ENCODE assay signal across 13 cellular contexts in genomic region chr6:150928882-150929281, GRCh38.
DNase-seq lines count a peak whose midpoint lies in the region; ATAC-seq and TF ChIP-seq lines count a peak whose summit lies in the region.
"Had no signal": no experiment of that assay in that cellular context is flagged by ENCODE, and none has a peak within 500 bp of the region (broad histone marks: within the 10 kb centered on the region; RNA-seq: fewer than 3 reads in every experiment).

No MANE protein-coding gene starts in this region.

- ATAC-seq in esophagus mucosa (no peak), gastroesophageal sphincter (no peak)

- no peaks in the 10 kb centered on the region for H4K20me1 ChIP-seq in hepatocyte (ENCODE audit: insufficient read depth, poor library complexity, severe bottlenecking)

- no peak for TF ChIP-seq EP300 in gastroesophageal sphincter (IDR thresholded peaks at IDR 0.05)

- no peaks in the 10 kb centered on the region for H3K9me2 ChIP-seq in hepatocyte (replicated peaks; ENCODE audit: insufficient read depth)

- peaks cover 5% of the 10 kb centered on the region for H3K4me1 ChIP-seq in hepatocyte (ENCODE audit: insufficient read depth)
- H3K4me1 ChIP-seq in Peyer's patch = no peaks in the 10 kb centered on the region
- peaks cover 0 to 5% of the 10 kb centered on the region in 2 donors for H3K4me1 ChIP-seq in thyroid gland
- peaks cover 0 to 12% (median 0%) of the 10 kb centered on the region in 3 donors for H3K4me1 ChIP-seq in gastroesophageal sphincter

- H3K9me3 ChIP-seq in hepatocyte (ENCODE audit: low read depth) (no peaks in the 10 kb centered on the region), Peyer's patch (no peaks in the 10 kb centered on the region), thyroid gland (no peaks in the 10 kb centered on the region), gastroesophageal sphincter (no peaks in the 10 kb centered on the region)

- H3K27ac ChIP-seq in VCaP (peak overlapping the region; percentile 68; the same call in 1 of the 2 replicates), hepatocyte (no peak overlapping the region), Peyer's patch (no peak overlapping the region), thyroid gland (no peak overlapping the region), gastroesophageal sphincter (no peak overlapping the region)

- intact Hi-C loops in thyroid gland (cut with DNase I) = no loop called here

- DNase-seq in AG09309 (ENCODE audit: low read depth) = no peak
- DNase-seq in GM13977 (ENCODE audit: low spot score) = no peak
- no peak for DNase-seq in hepatocyte (ENCODE audit: low spot score)
- DNase-seq in Peyer's patch = no peak
- no peak for DNase-seq in thyroid gland
- DNase-seq: activated CD4-positive, alpha-beta T cell treated with anti-CD3 and anti-CD28 coated beads for 4 hours; activated naive CD4-positive, alpha-beta T cell; CD4-positive, alpha-beta T cell; NCI-H2081 treated with DMSO at 0.1 percent for 48 hours; SIG-M5 had no signal

- H3K27me3 ChIP-seq in hepatocyte (no peaks in the 10 kb centered on the region), Peyer's patch (no peaks in the 10 kb centered on the region), thyroid gland (no peaks in the 10 kb centered on the region), gastroesophageal sphincter (no peaks in the 10 kb centered on the region)

- H3K36me3 ChIP-seq in hepatocyte (replicated peaks; ENCODE audit: insufficient read depth, low read depth) (no peaks in the 10 kb centered on the region), Peyer's patch (no peaks in the 10 kb centered on the region), thyroid gland (no peaks in the 10 kb centered on the region), gastroesophageal sphincter (no peaks in the 10 kb centered on the region)

- H3K4me3 ChIP-seq in AG09309 (ENCODE audit: control insufficient read depth, low read depth, low read length) (no peak overlapping the region), hepatocyte (no peak overlapping the region), Peyer's patch (no peak overlapping the region), thyroid gland (replicated peaks in 1 of 3) (no peak overlapping the region), gastroesophageal sphincter (no peak overlapping the region)

- no peak overlapping the region for H3K4me2 ChIP-seq in hepatocyte

- in situ Hi-C loops in GM13977 (cut with MboI; ENCODE audit: low pct_unique_long_range_greater_than_20kb, low sequenced_read_pairs, unreplicated experiment) = no loop called here

- TF ChIP-seq POLR2A in Peyer's patch (IDR thresholded peaks at IDR 0.05) (no peak), thyroid gland (IDR thresholded peaks at IDR 0.05) (no peak), gastroesophageal sphincter (IDR thresholded peaks at IDR 0.05) (no peak)

- H2AFZ ChIP-seq in hepatocyte = no peak overlapping the region

- 80% methylated on average over 3 of the region's 3 CpGs for WGBS in hepatocyte (ENCODE audit: low lambda C conversion rate, missing lambda C conversion rate)
- 71 to 83% methylated on average over 3 of the region's 3 CpGs for WGBS in thyroid gland, 2 donors
- WGBS in gastroesophageal sphincter (ENCODE audit: low coverage in 1 of 2), 2 donors = 100% methylated on average over 1 of the region's 3 CpGs; no CpG with 5 or more reads in 1 of the 2 donors

- TF ChIP-seq CTCF in AG09309 (IDR thresholded peaks at IDR 0.05; ENCODE audit: control insufficient read depth, insufficient read depth, low read depth, low read length, missing control alignments) (peak; percentile 38), GM13977 (IDR thresholded peaks at IDR 0.05; ENCODE audit: extremely low read depth, insufficient read depth, missing control alignments) (peak; percentile 46), VCaP (conservative IDR thresholded peaks at IDR 0.05) (peak; percentile 48; the same call in 1 of the 2 replicates), hepatocyte (IDR thresholded peaks at IDR 0.05; ENCODE audit: poor library complexity) (peak; percentile 22), Peyer's patch (IDR thresholded peaks at IDR 0.05) (peak in 1 of 6 experiments; percentile 4), thyroid gland (IDR thresholded peaks at IDR 0.05) (peak in 2 of 6 experiments; percentile 10 to 28), gastroesophageal sphincter (IDR thresholded peaks at IDR 0.05) (peak in 1 of 4 experiments; percentile 15)

- no peaks in the 10 kb centered on the region for H3K79me2 ChIP-seq in hepatocyte
